8 cellular contexts compared by ENCODE assay signal in the genomic region with DNA sequence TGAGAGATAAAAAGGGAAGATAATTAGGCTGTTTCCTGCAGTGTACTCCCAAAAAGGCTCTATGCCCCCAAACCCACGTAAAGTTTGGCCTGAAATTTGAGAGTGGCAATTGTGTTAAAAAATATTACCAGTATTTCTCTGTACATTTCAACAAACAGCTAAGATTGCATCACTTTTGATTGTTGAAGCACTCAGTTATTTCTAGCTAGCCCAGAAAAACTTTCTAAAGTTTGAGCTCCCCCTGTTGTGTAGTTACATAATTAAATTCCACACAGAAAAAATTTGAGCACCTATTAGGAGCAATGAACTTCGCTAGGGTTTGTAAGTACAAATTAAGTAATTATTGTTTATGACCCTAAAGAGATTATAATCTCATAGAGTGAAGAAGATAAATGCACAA.
DNase-seq lines count a peak whose midpoint lies in the region; ATAC-seq, FAIRE-seq and TF ChIP-seq lines count a peak whose summit lies in the region.

No MANE protein-coding gene starts in this region.

- DNase-seq in heart left ventricle (no peak), left cardiac atrium (no peak), NCI-H69 (lab: John Stamatoyannopoulos, UW) (peak; percentile 4), epithelial cell of prostate (ENCODE audit: low read depth, low spot score) (no peak), urothelium cell line (ENCODE audit: low spot score) (peak; percentile 3), dorsolateral prefrontal cortex (no peak), pons (ENCODE audit: low spot score) (no peak)

- H3K27me3 ChIP-seq in heart left ventricle (no peaks in the 10 kb centered on the region), dorsolateral prefrontal cortex (peaks cover 0 to 35% (median 2%) of the 10 kb centered on the region in 45 donors)

- no peak for TF ChIP-seq POLR2A in heart left ventricle (IDR thresholded peaks at IDR 0.05)

- H3K4me1 ChIP-seq in heart left ventricle, result no peaks in the 10 kb centered on the region

- FAIRE-seq in urothelium cell line (lab: Jason Lieb, UNC), result no peak

- WGBS in heart left ventricle, 4 donors, result 5 to 30% (median 13%) methylated on average over 2 of the region's 2 CpGs

- no peak for ATAC-seq in heart left ventricle
- no peak for ATAC-seq in left cardiac atrium
- ATAC-seq in GM19324 (IDR thresholded peaks at IDR 0.05; ENCODE audit: low FRiP score, unreplicated experiment), result no peak

- intact Hi-C loops in heart left ventricle (cut with DNase I), result loop anchor here in 8 of 10 donors (1.0 to 10.0 kb wide), 4 partner anchors 99 to 102 kb away; no protein-coding TSS in a partner anchor
- intact Hi-C loops in left cardiac atrium (cut with DNase I), result loop anchor here (5.0 to 10.0 kb wide), 2 partner anchors 99 to 102 kb away; no protein-coding TSS in a partner anchor
- intact Hi-C loops in dorsolateral prefrontal cortex (cut with DNase I), result no loop called here

- H3K36me3 ChIP-seq in heart left ventricle, result no peaks in the 10 kb centered on the region

- H3K27ac ChIP-seq in heart left ventricle, result no peak overlapping the region
- H3K27ac ChIP-seq in epithelial cell of prostate, result peak overlapping the region; percentile 45
- no peak overlapping the region for H3K27ac ChIP-seq in dorsolateral prefrontal cortex

- H3K9me3 ChIP-seq in heart left ventricle, result peaks cover 0 to 6% (median 0%) of the 10 kb centered on the region in 12 donors

- peak in 9 of 12 donors; percentile 7 to 34 (median 17) for TF ChIP-seq CTCF in heart left ventricle (IDR thresholded peaks at IDR 0.05)
- peak in 3 of 56 donors; percentile 16 to 33 (median 22) for TF ChIP-seq CTCF in dorsolateral prefrontal cortex (IDR thresholded peaks at IDR 0.05 in 54 of 56, conservative IDR thresholded peaks at IDR 0.05 in 2 of 56; ENCODE audit: low read depth in 1 of 56, partially characterized antibody in 56 of 56)

- H3K4me3 ChIP-seq in heart left ventricle, result no peak overlapping the region
- no peak overlapping the region for H3K4me3 ChIP-seq in dorsolateral prefrontal cortex

Comparison
In these comparisons a context has a peak if more than half of its experiments do, and no peak if none do; other contexts are left out.
1. DNase-seq: peak in NCI-H69 (single experiment) and urothelium cell line (single experiment); none in heart left ventricle (0 of 5), left cardiac atrium (single experiment), epithelial cell of prostate (single experiment), dorsolateral prefrontal cortex (0 of 10) and pons (single experiment).
2. intact Hi-C loops: an anchor here in heart left ventricle (1.0 to 10.0 kb wide) and left cardiac atrium (5.0 to 10.0 kb wide); none called in dorsolateral prefrontal cortex.